In the genomic region with DNA sequence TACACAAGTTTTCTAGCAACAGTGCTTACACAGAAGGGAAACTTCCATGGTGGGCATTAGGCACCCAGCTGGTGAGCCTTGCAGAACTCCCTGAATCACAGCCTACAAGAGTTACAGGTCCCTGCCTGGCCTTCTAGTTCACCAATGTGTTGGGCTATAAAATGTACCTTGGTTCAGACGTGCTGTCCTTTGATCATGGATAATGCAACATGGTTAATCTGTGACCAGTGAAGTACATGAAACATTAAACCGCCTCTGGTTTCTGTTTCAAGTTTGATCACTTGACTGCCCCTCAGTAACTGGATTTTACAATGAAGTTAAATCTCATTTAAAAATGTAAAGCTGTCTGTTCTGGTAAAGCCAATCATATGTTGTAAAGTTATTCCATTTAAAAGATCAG, we compare ENCODE assay signal across 15 cellular contexts. TPM values are rescaled to one million over a fixed set of nuclear protein-coding genes. Genes with fewer than 3 reads are reported as not detected.
DNase-seq lines count a peak whose midpoint lies in the region; ATAC-seq and TF ChIP-seq lines count a peak whose summit lies in the region.
"Had no signal": no experiment of that assay in that cellular context is flagged by ENCODE, and none has a peak within 500 bp of the region (broad histone marks: within the 10 kb centered on the region; RNA-seq: fewer than 3 reads in every experiment).

No MANE protein-coding gene starts in this region.

- no peak for TF ChIP-seq CTCF in progenitor cell of endocrine pancreas (IDR thresholded peaks at IDR 0.05; ENCODE audit: unreplicated experiment)

- H3K36me3 Mint-ChIP-seq in progenitor cell of endocrine pancreas (ENCODE audit: insufficient read depth): no peaks in the 10 kb centered on the region
- H3K36me3 Mint-ChIP-seq: natural killer cell had no signal

- H3K27ac Mint-ChIP-seq in progenitor cell of endocrine pancreas: no peak overlapping the region
- H3K27ac Mint-ChIP-seq: natural killer cell had no signal

- H3K4me1 Mint-ChIP-seq in progenitor cell of endocrine pancreas (ENCODE audit: low read depth): no peaks in the 10 kb centered on the region
- H3K4me1 Mint-ChIP-seq: natural killer cell had no signal

- H3K4me3 Mint-ChIP-seq in progenitor cell of endocrine pancreas (ENCODE audit: low read depth): no peak overlapping the region
- H3K4me3 Mint-ChIP-seq: natural killer cell had no signal

- ATAC-seq in GM19395 (IDR thresholded peaks at IDR 0.05; ENCODE audit: unreplicated experiment) (peak; percentile 81), HG02938 (IDR thresholded peaks at IDR 0.05; ENCODE audit: unreplicated experiment) (peak; percentile 79)
- ATAC-seq: body of pancreas, natural killer cell had no signal

- peaks cover 9% of the 10 kb centered on the region for H3K9me3 Mint-ChIP-seq in progenitor cell of endocrine pancreas (ENCODE audit: low read depth)
- H3K9me3 Mint-ChIP-seq: natural killer cell had no signal

- DNase-seq in SW480 (ENCODE audit: low spot score) (peak; percentile 54), renal cortical epithelial cell (ENCODE audit: low read depth) (peak; percentile 94), progenitor cell of endocrine pancreas (ENCODE audit: low spot score, unreplicated experiment) (no peak), AML-193 (lab: John Stamatoyannopoulos, UW) (no peak)
- no peak for DNase-seq in activated CD4-positive, alpha-beta T cell treated with anti-CD3 and anti-CD28 coated beads, Interleukin-2, amount 50 U/mL, for 4 hours
- DNase-seq: activated CD4-positive, CD25-positive, alpha-beta regulatory T cell; activated naive CD4-positive, alpha-beta T cell; body of pancreas; dermis blood vessel endothelial cell; DND-41; GM23248; natural killer cell; NCI-H1694 treated with DMSO at 0.1 percent for 48 hours had no signal

- H3K27me3 Mint-ChIP-seq in progenitor cell of endocrine pancreas: peaks cover 4% of the 10 kb centered on the region

RNA-seq across cellular contexts. Expression of a gene that starts 51.8 kb away (rescaled TPM):
- 4.0 and 7.8 TPM in 2 replicates for total RNA-seq in renal cortical epithelial cell
- total RNA-seq in progenitor cell of endocrine pancreas: 0.41 and 1.2 TPM in 2 replicates

Comparison
In these comparisons a context has a peak if more than half of its experiments do, and no peak if none do; other contexts are left out.
1. DNase-seq: peak in SW480 (single experiment) and renal cortical epithelial cell (single experiment); none in progenitor cell of endocrine pancreas (single experiment), activated CD4-positive, alpha-beta T cell treated with anti-CD3 and anti-CD28 coated beads, Interleukin-2, amount 50 U/mL, for 4 hours (0 of 2) and AML-193 (0 of 2).